Comparison of ENCODE assay signal across 19 cellular contexts in the genomic region with DNA sequence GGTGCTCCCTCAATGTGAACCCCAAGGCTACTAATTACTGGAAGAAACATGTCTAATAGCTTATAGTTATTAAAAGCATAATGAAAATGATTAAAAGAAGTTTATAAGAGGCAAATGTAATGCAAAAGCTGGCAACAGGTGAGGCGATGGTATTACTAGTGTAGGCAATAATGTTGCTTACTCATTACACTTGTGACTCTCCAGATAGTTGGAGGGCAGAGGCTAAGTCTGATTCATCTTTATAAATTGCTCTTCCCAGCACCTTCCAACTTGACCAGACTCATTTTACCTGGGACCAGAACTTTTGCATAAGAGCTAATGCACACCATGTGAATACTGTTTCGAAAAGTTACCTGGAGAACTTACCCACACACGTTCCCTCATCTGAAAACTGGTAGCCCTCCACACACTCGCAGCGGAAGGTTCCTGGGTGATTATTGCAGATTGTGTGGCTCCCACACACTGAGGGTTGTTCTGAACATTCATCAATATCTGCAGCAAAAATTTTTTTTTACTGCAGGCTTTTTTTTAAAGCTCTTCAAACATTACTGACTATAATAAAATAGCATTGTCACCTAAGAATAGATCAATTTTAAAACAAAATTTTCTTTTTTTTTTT. TPM values are rescaled to one million over a fixed set of nuclear protein-coding genes. Genes with fewer than 3 reads are reported as not detected.
DNase-seq lines count a peak whose midpoint lies in the region; ATAC-seq, FAIRE-seq and TF ChIP-seq lines count a peak whose summit lies in the region.
"Had no signal": no experiment of that assay in that cellular context is flagged by ENCODE, and none has a peak within 500 bp of the region (broad histone marks: within the 10 kb centered on the region; RNA-seq: fewer than 3 reads in every experiment).

No MANE protein-coding gene starts in this region.

- no peak for TF ChIP-seq CTCF in hepatocyte (IDR thresholded peaks at IDR 0.05; ENCODE audit: poor library complexity)

- 97% methylated on average over 5 of the region's 5 CpGs for WGBS in hepatocyte (ENCODE audit: low lambda C conversion rate, missing lambda C conversion rate)

- ATAC-seq in SK-N-SH treated with all-trans-retinoic acid at 6 μM for 48 hours (peak; percentile 45; the same call in 2 of the 3 replicates), HG03460 (IDR thresholded peaks at IDR 0.05; ENCODE audit: unreplicated experiment) (no peak)
- ATAC-seq: activated T-helper 17 cell treated with anti-CD3 and anti-CD28 coated beads, Interleukin-2, amount 50 U/mL, for 72 hours had no signal

- no peaks in the 10 kb centered on the region for H3K79me2 ChIP-seq in hepatocyte

- no peaks in the 10 kb centered on the region for H4K20me1 ChIP-seq in hepatocyte (ENCODE audit: insufficient read depth, poor library complexity, severe bottlenecking)

- peak overlapping the region; percentile 91 for H3K27ac ChIP-seq in hepatocyte
- H3K27ac ChIP-seq in subcutaneous abdominal adipose tissue (ENCODE audit: low read depth, low read length): peak overlapping the region; percentile 45
- H3K27ac ChIP-seq: C4-2B had no signal

- H3K4me1 ChIP-seq in hepatocyte (ENCODE audit: insufficient read depth): peaks cover 10% of the 10 kb centered on the region
- peaks cover 18 to 49% (median 39%) of the 10 kb centered on the region in 5 donors for H3K4me1 ChIP-seq in subcutaneous abdominal adipose tissue (ENCODE audit: control insufficient read depth in 5 of 5, insufficient read depth in 5 of 5, low read length in 5 of 5)

- no peak for TF ChIP-seq POLR2A in H54 (IDR thresholded peaks at IDR 0.05; ENCODE audit: low read depth, low read length)

- H3K27me3 ChIP-seq in hepatocyte (no peaks in the 10 kb centered on the region), subcutaneous abdominal adipose tissue (ENCODE audit: control insufficient read depth in 5 of 5, insufficient read depth in 4 of 5, low read length in 5 of 5) (no peaks in the 10 kb centered on the region)

- no peak overlapping the region for H3K4me3 ChIP-seq in hepatocyte
- no peak overlapping the region for H3K4me3 ChIP-seq in subcutaneous abdominal adipose tissue (ENCODE audit: low read depth in 1 of 5, low read length in 5 of 5)

- no peak overlapping the region for H2AFZ ChIP-seq in hepatocyte

- no peak overlapping the region for H3K9ac ChIP-seq in subcutaneous abdominal adipose tissue (ENCODE audit: low read length in 5 of 5)

- no peaks in the 10 kb centered on the region for H3K9me2 ChIP-seq in hepatocyte (replicated peaks; ENCODE audit: insufficient read depth)

- no peaks in the 10 kb centered on the region for H3K36me3 ChIP-seq in hepatocyte (replicated peaks; ENCODE audit: insufficient read depth, low read depth)
- peaks cover 6 to 59% (median 41%) of the 10 kb centered on the region in 5 donors for H3K36me3 ChIP-seq in subcutaneous abdominal adipose tissue (ENCODE audit: control insufficient read depth in 5 of 5, insufficient read depth in 5 of 5, low read length in 5 of 5)

- H3K9me3 ChIP-seq in hepatocyte (ENCODE audit: low read depth): no peaks in the 10 kb centered on the region
- no peaks in the 10 kb centered on the region for H3K9me3 ChIP-seq in subcutaneous abdominal adipose tissue (ENCODE audit: control insufficient read depth in 5 of 5, low read length in 5 of 5)

- peak overlapping the region; percentile 3 for H3K4me2 ChIP-seq in hepatocyte

- DNase-seq in H54 (ENCODE audit: insufficient read length, low spot score): peak; percentile 30
- DNase-seq in hepatocyte (ENCODE audit: low spot score): peak; percentile 40
- DNase-seq in iPS-NIHi11 (ENCODE audit: low spot score): no peak
- no peak for DNase-seq in NCI-H2107 treated with DMSO at 0.1 percent for 48 hours (lab: John Stamatoyannopoulos, UW; ENCODE audit: unreplicated experiment)
- DNase-seq in COR-L47 (lab: John Stamatoyannopoulos, UW): no peak
- DNase-seq: activated CD4-positive, alpha-beta T cell treated with anti-CD3 and anti-CD28 coated beads, Interleukin-2, amount 10 ng/mL, durations not matched to agents 24 days and 14 days; effector CD4-positive, alpha-beta T cell; H9; hippocampal formation; NCI-H1048; NCI-H446 treated with DMSO at 0.1 percent for 48 hours; T1000 had no signal

- no peak for FAIRE-seq in H54 (lab: Jason Lieb, UNC)
- FAIRE-seq: G401.6, GM18507 had no signal

TF ChIP-seq in SK-N-SH treated with all-trans-retinoic acid at 6 μM for 48 hours, 23 proteins besides CTCF, POLR2A, EP300 and RAD21 (continues in another document):
- TF ChIP-seq TOX (CRISPR knock-in tag; IDR thresholded peaks at IDR 0.05; ENCODE audit: borderline replicate concordance) (no peak), ZFP30 (CRISPR knock-in tag; IDR thresholded peaks at IDR 0.05) (no peak), GLIS3 (CRISPR knock-in tag; IDR thresholded peaks at IDR 0.05) (no peak), PPARA (CRISPR knock-in tag; IDR thresholded peaks at IDR 0.05; ENCODE audit: borderline replicate concordance) (no peak), SNAI2 (CRISPR knock-in tag; IDR thresholded peaks at IDR 0.05) (no peak), OSR1 (CRISPR knock-in tag; IDR thresholded peaks at IDR 0.05) (no peak), ZFP3 (CRISPR knock-in tag; IDR thresholded peaks at IDR 0.05) (no peak), ZC3H10 (CRISPR knock-in tag; IDR thresholded peaks at IDR 0.05) (no peak), TCF4 (CRISPR knock-in tag; IDR thresholded peaks at IDR 0.05; ENCODE audit: borderline replicate concordance) (no peak)
- TF ChIP-seq, protein P1, sequence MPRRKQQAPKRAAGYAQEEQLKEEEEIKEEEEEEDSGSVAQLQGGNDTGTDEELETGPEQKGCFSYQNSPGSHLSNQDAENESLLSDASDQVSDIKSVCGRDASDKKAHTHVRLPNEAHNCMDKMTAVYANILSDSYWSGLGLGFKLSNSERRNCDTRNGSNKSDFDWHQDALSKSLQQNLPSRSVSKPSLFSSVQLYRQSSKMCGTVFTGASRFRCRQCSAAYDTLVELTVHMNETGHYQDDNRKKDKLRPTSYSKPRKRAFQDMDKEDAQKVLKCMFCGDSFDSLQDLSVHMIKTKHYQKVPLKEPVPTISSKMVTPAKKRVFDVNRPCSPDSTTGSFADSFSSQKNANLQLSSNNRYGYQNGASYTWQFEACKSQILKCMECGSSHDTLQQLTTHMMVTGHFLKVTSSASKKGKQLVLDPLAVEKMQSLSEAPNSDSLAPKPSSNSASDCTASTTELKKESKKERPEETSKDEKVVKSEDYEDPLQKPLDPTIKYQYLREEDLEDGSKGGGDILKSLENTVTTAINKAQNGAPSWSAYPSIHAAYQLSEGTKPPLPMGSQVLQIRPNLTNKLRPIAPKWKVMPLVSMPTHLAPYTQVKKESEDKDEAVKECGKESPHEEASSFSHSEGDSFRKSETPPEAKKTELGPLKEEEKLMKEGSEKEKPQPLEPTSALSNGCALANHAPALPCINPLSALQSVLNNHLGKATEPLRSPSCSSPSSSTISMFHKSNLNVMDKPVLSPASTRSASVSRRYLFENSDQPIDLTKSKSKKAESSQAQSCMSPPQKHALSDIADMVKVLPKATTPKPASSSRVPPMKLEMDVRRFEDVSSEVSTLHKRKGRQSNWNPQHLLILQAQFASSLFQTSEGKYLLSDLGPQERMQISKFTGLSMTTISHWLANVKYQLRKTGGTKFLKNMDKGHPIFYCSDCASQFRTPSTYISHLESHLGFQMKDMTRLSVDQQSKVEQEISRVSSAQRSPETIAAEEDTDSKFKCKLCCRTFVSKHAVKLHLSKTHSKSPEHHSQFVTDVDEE (CRISPR knock-in tag; IDR thresholded peaks at IDR 0.05): no peak
- TF ChIP-seq, protein P2, sequence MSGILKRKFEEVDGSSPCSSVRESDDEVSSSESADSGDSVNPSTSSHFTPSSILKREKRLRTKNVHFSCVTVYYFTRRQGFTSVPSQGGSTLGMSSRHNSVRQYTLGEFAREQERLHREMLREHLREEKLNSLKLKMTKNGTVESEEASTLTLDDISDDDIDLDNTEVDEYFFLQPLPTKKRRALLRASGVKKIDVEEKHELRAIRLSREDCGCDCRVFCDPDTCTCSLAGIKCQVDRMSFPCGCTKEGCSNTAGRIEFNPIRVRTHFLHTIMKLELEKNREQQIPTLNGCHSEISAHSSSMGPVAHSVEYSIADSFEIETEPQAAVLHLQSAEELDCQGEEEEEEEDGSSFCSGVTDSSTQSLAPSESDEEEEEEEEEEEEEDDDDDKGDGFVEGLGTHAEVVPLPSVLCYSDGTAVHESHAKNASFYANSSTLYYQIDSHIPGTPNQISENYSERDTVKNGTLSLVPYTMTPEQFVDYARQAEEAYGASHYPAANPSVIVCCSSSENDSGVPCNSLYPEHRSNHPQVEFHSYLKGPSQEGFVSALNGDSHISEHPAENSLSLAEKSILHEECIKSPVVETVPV (CRISPR knock-in tag; IDR thresholded peaks at IDR 0.05): no peak
- TF ChIP-seq, protein P3, sequence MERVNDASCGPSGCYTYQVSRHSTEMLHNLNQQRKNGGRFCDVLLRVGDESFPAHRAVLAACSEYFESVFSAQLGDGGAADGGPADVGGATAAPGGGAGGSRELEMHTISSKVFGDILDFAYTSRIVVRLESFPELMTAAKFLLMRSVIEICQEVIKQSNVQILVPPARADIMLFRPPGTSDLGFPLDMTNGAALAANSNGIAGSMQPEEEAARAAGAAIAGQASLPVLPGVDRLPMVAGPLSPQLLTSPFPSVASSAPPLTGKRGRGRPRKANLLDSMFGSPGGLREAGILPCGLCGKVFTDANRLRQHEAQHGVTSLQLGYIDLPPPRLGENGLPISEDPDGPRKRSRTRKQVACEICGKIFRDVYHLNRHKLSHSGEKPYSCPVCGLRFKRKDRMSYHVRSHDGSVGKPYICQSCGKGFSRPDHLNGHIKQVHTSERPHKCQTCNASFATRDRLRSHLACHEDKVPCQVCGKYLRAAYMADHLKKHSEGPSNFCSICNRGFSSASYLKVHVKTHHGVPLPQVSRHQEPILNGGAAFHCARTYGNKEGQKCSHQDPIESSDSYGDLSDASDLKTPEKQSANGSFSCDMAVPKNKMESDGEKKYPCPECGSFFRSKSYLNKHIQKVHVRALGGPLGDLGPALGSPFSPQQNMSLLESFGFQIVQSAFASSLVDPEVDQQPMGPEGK (CRISPR knock-in tag; IDR thresholded peaks at IDR 0.05; ENCODE audit: borderline replicate concordance): no peak
- TF ChIP-seq, protein P4, sequence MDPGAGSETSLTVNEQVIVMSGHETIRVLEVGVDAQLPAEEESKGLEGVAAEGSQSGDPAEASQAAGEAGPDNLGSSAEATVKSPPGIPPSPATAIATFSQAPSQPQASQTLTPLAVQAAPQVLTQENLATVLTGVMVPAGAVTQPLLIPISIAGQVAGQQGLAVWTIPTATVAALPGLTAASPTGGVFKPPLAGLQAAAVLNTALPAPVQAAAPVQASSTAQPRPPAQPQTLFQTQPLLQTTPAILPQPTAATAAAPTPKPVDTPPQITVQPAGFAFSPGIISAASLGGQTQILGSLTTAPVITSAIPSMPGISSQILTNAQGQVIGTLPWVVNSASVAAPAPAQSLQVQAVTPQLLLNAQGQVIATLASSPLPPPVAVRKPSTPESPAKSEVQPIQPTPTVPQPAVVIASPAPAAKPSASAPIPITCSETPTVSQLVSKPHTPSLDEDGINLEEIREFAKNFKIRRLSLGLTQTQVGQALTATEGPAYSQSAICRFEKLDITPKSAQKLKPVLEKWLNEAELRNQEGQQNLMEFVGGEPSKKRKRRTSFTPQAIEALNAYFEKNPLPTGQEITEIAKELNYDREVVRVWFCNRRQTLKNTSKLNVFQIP (CRISPR knock-in tag; IDR thresholded peaks at IDR 0.05; ENCODE audit: borderline replicate concordance, low read depth): no peak

RNA-seq across cellular contexts. Expression of a gene that starts 48.0 kb away (rescaled TPM):
- total RNA-seq in hepatocyte: 57.3 and 72.8 TPM in 2 replicates
- 53.8 and 58.8 TPM in 2 replicates for polyA plus RNA-seq in hepatocyte

Comparison
In these comparisons a context has a peak if more than half of its experiments do, and no peak if none do; other contexts are left out.
1. DNase-seq: peak in H54 (single experiment) and hepatocyte (single experiment); none in iPS-NIHi11 (single experiment), NCI-H2107 treated with DMSO at 0.1 percent for 48 hours (single experiment) and COR-L47 (single experiment).